Comparison of ENCODE assay signal across 7 cellular contexts in genomic region chr12:85874064-85874463, GRCh38. TPM values are rescaled to one million over a fixed set of nuclear protein-coding genes. Genes with fewer than 3 reads are reported as not detected.
DNase-seq lines count a peak whose midpoint lies in the region; ATAC-seq and TF ChIP-seq lines count a peak whose summit lies in the region.

Gene NTS (plus strand): TSS chr12:85874295. CDS start chr12:85874404, 109 bp downstream.

- 8% methylated on average over 2 of the region's 2 CpGs for WGBS in esophagus muscularis mucosa

- H2AFZ ChIP-seq in OCI-LY7 (ENCODE audit: low read length): 0 out of 2 replicates have a peak within 1 kb of the TSS, but pooled peaks have one; percentile 39

- no peak within 1 kb of the TSS for H3K4me2 ChIP-seq in OCI-LY7 (ENCODE audit: low read length)

- no TSS peak for BruUV-seq in OCI-LY7 (replicated peaks; lab: Mats Ljungman, UMichigan)

- H3K9me3 ChIP-seq in OCI-LY7 (ENCODE audit: low read length): no peaks in the 10 kb centered on the region
- no peaks in the 10 kb centered on the region for H3K9me3 ChIP-seq in mucosa of descending colon
- H3K9me3 ChIP-seq in esophagus muscularis mucosa: no peaks in the 10 kb centered on the region

- H3K27me3 ChIP-seq in esophagus muscularis mucosa: no peaks in the 10 kb centered on the region

- no peaks in the 10 kb centered on the region for H4K20me1 ChIP-seq in OCI-LY7 (ENCODE audit: insufficient read depth, low read length)

- TF ChIP-seq CTCF in OCI-LY7 (conservative IDR thresholded peaks at IDR 0.05; ENCODE audit: low read length) (no peak), mucosa of descending colon (IDR thresholded peaks at IDR 0.05) (no peak), esophagus muscularis mucosa (IDR thresholded peaks at IDR 0.05) (no peak)

- ATAC-seq in GM19395 (IDR thresholded peaks at IDR 0.05; ENCODE audit: unreplicated experiment) (peak; percentile 90), HG03060 (IDR thresholded peaks at IDR 0.05; ENCODE audit: low read depth, unreplicated experiment) (peak; percentile 40), mucosa of descending colon (peak; percentile 14)

- H3K4me1 ChIP-seq in OCI-LY7 (ENCODE audit: insufficient read depth, low read length, poor library complexity, severe bottlenecking): no peaks in the 10 kb centered on the region
- H3K4me1 ChIP-seq in mucosa of descending colon (ENCODE audit: low read depth): no peaks in the 10 kb centered on the region
- no peaks in the 10 kb centered on the region for H3K4me1 ChIP-seq in esophagus muscularis mucosa

- H3K9me2 ChIP-seq in OCI-LY7 (ENCODE audit: insufficient read depth, low read length): no peaks in the 10 kb centered on the region

- no peaks in the 10 kb centered on the region for H3K36me3 ChIP-seq in OCI-LY7 (ENCODE audit: insufficient read depth, low read length)
- no peaks in the 10 kb centered on the region for H3K36me3 ChIP-seq in mucosa of descending colon (ENCODE audit: low read depth)
- no peaks in the 10 kb centered on the region for H3K36me3 ChIP-seq in esophagus muscularis mucosa

- H3K27ac ChIP-seq in OCI-LY7 (ENCODE audit: low read depth, low read length, poor library complexity, severe bottlenecking) (no peak within 1 kb of the TSS), esophagus muscularis mucosa (replicated peaks in 1 of 4) (no peak within 1 kb of the TSS)

- DNase-seq in OCI-LY7 (ENCODE audit: low spot score) (peak; percentile 24), mucosa of descending colon (no peak), AG20443 (ENCODE audit: low spot score) (no peak), esophagus muscularis mucosa (ENCODE audit: extremely low spot score) (no peak), SW 1271 (lab: John Stamatoyannopoulos, UW) (no peak)

- CTCF ChIA-PET in OCI-LY7 (lab: Charles Lee; ENCODE audit: unreplicated experiment): interaction anchor here (0.6 kb wide), 1 partner anchor 225 kb away, joined by 4 read pairs; no protein-coding TSS in a partner anchor

- POLR2A ChIA-PET in OCI-LY7 (lab: Charles Lee): no interaction called here

- H3K79me2 ChIP-seq in OCI-LY7 (ENCODE audit: insufficient read depth, low read depth, low read length): no peaks in the 10 kb centered on the region

- TF ChIP-seq EP300 in esophagus muscularis mucosa (IDR thresholded peaks at IDR 0.05): no peak

- H3K4me3 ChIP-seq in OCI-LY7 (ENCODE audit: low read depth, low read length, poor library complexity, severe bottlenecking) (no peak within 1 kb of the TSS), mucosa of descending colon (no peak within 1 kb of the TSS), esophagus muscularis mucosa (no peak within 1 kb of the TSS)

- no peak for TF ChIP-seq POLR2A in esophagus muscularis mucosa (IDR thresholded peaks at IDR 0.05; ENCODE audit: low read depth)

- intact Hi-C loops in OCI-LY7 (cut with micrococcal nuclease; ENCODE audit: unreplicated experiment): loop anchor here (5.0 kb wide), 1 partner anchor 407 kb away; no protein-coding TSS in a partner anchor
- intact Hi-C loops in mucosa of descending colon (cut with DNase I, micrococcal nuclease): loop anchor here in 1 of 2 donors (10.0 kb wide), 1 partner anchor 409 kb away; no protein-coding TSS in a partner anchor
- intact Hi-C loops in esophagus muscularis mucosa (cut with DNase I): no loop called here

RNA-seq across cellular contexts. Expression of gene NTS, which starts in this region (rescaled TPM):
- not detected in 2 replicates for total RNA-seq in OCI-LY7 (2014; rRNA removed; shearing (Covaris generic))
- not detected in 2 replicates for total RNA-seq in OCI-LY7 (2022)
- total RNA-seq in mucosa of descending colon: under 1 TPM in 1 of 3 donors, not detected in 2; 0.92 TPM
- under 1 TPM in 2 of 4 donors, not detected in 2; 0.33 to 0.40 TPM for total RNA-seq in esophagus muscularis mucosa

Comparison
In these comparisons a context has a peak if more than half of its experiments do, and no peak if none do; other contexts are left out.
1. Peak in DNase-seq in OCI-LY7; RNA of the gene not detected or under 1 TPM.
2. Peak in ATAC-seq in mucosa of descending colon; RNA of the gene not detected or under 1 TPM.
3. ATAC-seq: peak in every context shown above with its lines; median percentile 90 in GM19395; 40 in HG03060; 14 in mucosa of descending colon.